In genomic region chr22:41401781-41402648, GRCh38 we compare ENCODE assay signal across 9 cellular contexts. TPM values are rescaled to one million over a fixed set of nuclear protein-coding genes. Genes with fewer than 3 reads are reported as not detected.
DNase-seq lines count a peak whose midpoint lies in the region; ATAC-seq and TF ChIP-seq lines count a peak whose summit lies in the region.
"Had no signal": no experiment of that assay in that cellular context is flagged by ENCODE, and none has a peak within 500 bp of the region (broad histone marks: within the 10 kb centered on the region; RNA-seq: fewer than 3 reads in every experiment).

No MANE protein-coding gene starts in this region.

- TSS peak; percentile 98 for BruUV-seq in A673 (replicated peaks; lab: Mats Ljungman, UMichigan)

- intact Hi-C loops in A673 (cut with micrococcal nuclease; ENCODE audit: unreplicated experiment) = loop anchor here (1.0 to 5.0 kb wide), 3 partner anchors 115 to 195 kb away; no protein-coding TSS in a partner anchor

- H3K4me1 ChIP-seq in A673 (ENCODE audit: insufficient read depth, low read length, poor library complexity, severe bottlenecking) = peaks cover 22% of the 10 kb centered on the region
- peaks cover 7 to 44% (median 31%) of the 10 kb centered on the region in 4 donors for H3K4me1 ChIP-seq in liver (ENCODE audit: control insufficient read depth in 4 of 4, insufficient read depth in 4 of 4, low read length in 3 of 4)

- H3K9ac ChIP-seq in liver (ENCODE audit: low read depth in 1 of 2, low read length in 2 of 2) = peak overlapping the region; percentile 13 to 29

- POLR2A ChIA-PET in A673 (lab: Charles Lee; ENCODE audit: low non-redundant PET) = interaction anchor here (0.6 kb wide), 1 partner anchor 67 kb away, joined by 4 read pairs; the partner anchor contains the start of genes ACO2 and PHF5A

- H3K27ac ChIP-seq in A673 (ENCODE audit: low read depth, low read length, poor library complexity, severe bottlenecking) = peak overlapping the region; percentile 94
- H3K27ac ChIP-seq in liver (ENCODE audit: low read depth in 1 of 2, low read length in 2 of 2) = peak overlapping the region; percentile 83 to 90

- peak; percentile 26 to 47 for TF ChIP-seq RAD21 in liver (IDR thresholded peaks at IDR 0.05)

- no peak for ATAC-seq in HG03457 (IDR thresholded peaks at IDR 0.05; ENCODE audit: unreplicated experiment)
- ATAC-seq in GM21576 (IDR thresholded peaks at IDR 0.05; ENCODE audit: unreplicated experiment) = no peak

- TF ChIP-seq CTCF in A673 (conservative IDR thresholded peaks at IDR 0.05; ENCODE audit: low read depth, low read length) = no peak
- no peak for TF ChIP-seq CTCF in cardiac fibroblast (IDR thresholded peaks at IDR 0.05; ENCODE audit: low read depth, low read length)
- no peak for TF ChIP-seq CTCF in liver (IDR thresholded peaks at IDR 0.05; ENCODE audit: low read depth, low read length, missing input control)

- H3K9me3 ChIP-seq in A673 (ENCODE audit: low read depth, low read length, poor library complexity, severe bottlenecking) = no peaks in the 10 kb centered on the region
- H3K9me3 ChIP-seq in MG63 = no peaks in the 10 kb centered on the region
- no peaks in the 10 kb centered on the region for H3K9me3 ChIP-seq in liver (ENCODE audit: control insufficient read depth in 4 of 4, low read length in 3 of 4)

- H3K4me3 ChIP-seq in A673 (ENCODE audit: low read depth, low read length, poor library complexity, severe bottlenecking) (no peak overlapping the region), MG63 (no peak overlapping the region), cardiac fibroblast (replicated peaks in 1 of 2; ENCODE audit: low read depth in 2 of 2, low read length in 2 of 2) (no peak overlapping the region), liver (ENCODE audit: low read depth in 1 of 3, low read length in 3 of 3) (no peak overlapping the region)

- H3K27me3 ChIP-seq in A673 (replicated peaks; ENCODE audit: insufficient read depth, low read depth, low read length, poor library complexity) = no peaks in the 10 kb centered on the region
- H3K27me3 ChIP-seq in MG63 = no peaks in the 10 kb centered on the region
- H3K27me3 ChIP-seq in liver (ENCODE audit: control insufficient read depth in 4 of 4, insufficient read depth in 4 of 4, low read length in 3 of 4) = no peaks in the 10 kb centered on the region

- in situ Hi-C loops in KBM-7 (cut with MboI; ENCODE audit: low pct_unique_long_range_greater_than_20kb, low sequenced_read_pairs) = loop anchor here (10.0 kb wide), 1 partner anchor 113 kb away; no protein-coding TSS in a partner anchor

- peak; percentile 94 for DNase-seq in A673 (ENCODE audit: low spot score)
- DNase-seq in MG63 = peak; percentile 70
- peak; percentile 38 to 88 for DNase-seq in cardiac fibroblast (ENCODE audit: low read depth in 2 of 2)
- no peak for DNase-seq in activated CD4-positive, CD25-positive, alpha-beta regulatory T cell treated with anti-CD3 and anti-CD28 coated beads, Interleukin-2, amount 50 U/mL, for 72 hours
- no peak for DNase-seq in KBM-7
- DNase-seq: DND-41 had no signal

- CTCF ChIA-PET in A673 (lab: Charles Lee) = interaction anchor here (0.5 to 1.5 kb wide), 4 partner anchors 115 to 525 kb away, joined by 4 to 6 read pairs (median 4); no protein-coding TSS in a partner anchor

- WGBS in liver = 27% methylated on average over 16 of the region's 16 CpGs

- H3K36me3 ChIP-seq in A673 (ENCODE audit: insufficient read depth, low read length, poor library complexity, severe bottlenecking) (peaks cover under 1% of the 10 kb centered on the region), MG63 (no peaks in the 10 kb centered on the region), liver (ENCODE audit: control insufficient read depth in 4 of 4, insufficient read depth in 3 of 4, low read depth in 1 of 4, low read length in 3 of 4) (peaks cover 0 to 2% (median 0%) of the 10 kb centered on the region in 4 donors)

TF ChIP-seq in liver, 16 proteins besides CTCF, POLR2A, EP300 and RAD21:
- no peak for TF ChIP-seq TAF1 (conservative IDR thresholded peaks at IDR 0.05)
- TF ChIP-seq MAX (IDR thresholded peaks at IDR 0.05) = no peak
- TF ChIP-seq HNF4A (conservative IDR thresholded peaks at IDR 0.05) = peak; percentile 60 to 79
- peak; percentile 37 for TF ChIP-seq NR2F2 (IDR thresholded peaks at IDR 0.05)
- no peak for TF ChIP-seq FOXA2 (IDR thresholded peaks at IDR 0.05)
- TF ChIP-seq, protein P1, sequence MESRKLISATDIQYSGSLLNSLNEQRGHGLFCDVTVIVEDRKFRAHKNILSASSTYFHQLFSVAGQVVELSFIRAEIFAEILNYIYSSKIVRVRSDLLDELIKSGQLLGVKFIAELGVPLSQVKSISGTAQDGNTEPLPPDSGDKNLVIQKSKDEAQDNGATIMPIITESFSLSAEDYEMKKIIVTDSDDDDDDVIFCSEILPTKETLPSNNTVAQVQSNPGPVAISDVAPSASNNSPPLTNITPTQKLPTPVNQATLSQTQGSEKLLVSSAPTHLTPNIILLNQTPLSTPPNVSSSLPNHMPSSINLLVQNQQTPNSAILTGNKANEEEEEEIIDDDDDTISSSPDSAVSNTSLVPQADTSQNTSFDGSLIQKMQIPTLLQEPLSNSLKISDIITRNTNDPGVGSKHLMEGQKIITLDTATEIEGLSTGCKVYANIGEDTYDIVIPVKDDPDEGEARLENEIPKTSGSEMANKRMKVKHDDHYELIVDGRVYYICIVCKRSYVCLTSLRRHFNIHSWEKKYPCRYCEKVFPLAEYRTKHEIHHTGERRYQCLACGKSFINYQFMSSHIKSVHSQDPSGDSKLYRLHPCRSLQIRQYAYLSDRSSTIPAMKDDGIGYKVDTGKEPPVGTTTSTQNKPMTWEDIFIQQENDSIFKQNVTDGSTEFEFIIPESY (IDR thresholded peaks at IDR 0.05) = no peak
- TF ChIP-seq YY1 (IDR thresholded peaks at IDR 0.05) = peak; percentile 73
- peak in 1 of 2 donors; percentile 59 for TF ChIP-seq JUND (IDR thresholded peaks at IDR 0.05)
- peak; percentile 60 for TF ChIP-seq SP1 (IDR thresholded peaks at IDR 0.05)
- TF ChIP-seq RXRA (IDR thresholded peaks at IDR 0.05) = peak; percentile 44 to 82
- TF ChIP-seq, protein P2, sequence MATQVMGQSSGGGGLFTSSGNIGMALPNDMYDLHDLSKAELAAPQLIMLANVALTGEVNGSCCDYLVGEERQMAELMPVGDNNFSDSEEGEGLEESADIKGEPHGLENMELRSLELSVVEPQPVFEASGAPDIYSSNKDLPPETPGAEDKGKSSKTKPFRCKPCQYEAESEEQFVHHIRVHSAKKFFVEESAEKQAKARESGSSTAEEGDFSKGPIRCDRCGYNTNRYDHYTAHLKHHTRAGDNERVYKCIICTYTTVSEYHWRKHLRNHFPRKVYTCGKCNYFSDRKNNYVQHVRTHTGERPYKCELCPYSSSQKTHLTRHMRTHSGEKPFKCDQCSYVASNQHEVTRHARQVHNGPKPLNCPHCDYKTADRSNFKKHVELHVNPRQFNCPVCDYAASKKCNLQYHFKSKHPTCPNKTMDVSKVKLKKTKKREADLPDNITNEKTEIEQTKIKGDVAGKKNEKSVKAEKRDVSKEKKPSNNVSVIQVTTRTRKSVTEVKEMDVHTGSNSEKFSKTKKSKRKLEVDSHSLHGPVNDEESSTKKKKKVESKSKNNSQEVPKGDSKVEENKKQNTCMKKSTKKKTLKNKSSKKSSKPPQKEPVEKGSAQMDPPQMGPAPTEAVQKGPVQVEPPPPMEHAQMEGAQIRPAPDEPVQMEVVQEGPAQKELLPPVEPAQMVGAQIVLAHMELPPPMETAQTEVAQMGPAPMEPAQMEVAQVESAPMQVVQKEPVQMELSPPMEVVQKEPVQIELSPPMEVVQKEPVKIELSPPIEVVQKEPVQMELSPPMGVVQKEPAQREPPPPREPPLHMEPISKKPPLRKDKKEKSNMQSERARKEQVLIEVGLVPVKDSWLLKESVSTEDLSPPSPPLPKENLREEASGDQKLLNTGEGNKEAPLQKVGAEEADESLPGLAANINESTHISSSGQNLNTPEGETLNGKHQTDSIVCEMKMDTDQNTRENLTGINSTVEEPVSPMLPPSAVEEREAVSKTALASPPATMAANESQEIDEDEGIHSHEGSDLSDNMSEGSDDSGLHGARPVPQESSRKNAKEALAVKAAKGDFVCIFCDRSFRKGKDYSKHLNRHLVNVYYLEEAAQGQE (IDR thresholded peaks at IDR 0.05) = peak; percentile 72
- TF ChIP-seq GABPA (IDR thresholded peaks at IDR 0.05 in 1 of 2, conservative IDR thresholded peaks at IDR 0.05 in 1 of 2) = no peak

RNA-seq across cellular contexts. Expression of gene TEF, which starts 20.3 kb away (rescaled TPM):
- 3.9 and 8.0 TPM in 2 replicates for total RNA-seq in A673 (2021)
- 6.1 and 6.4 TPM in 2 replicates for total RNA-seq in MG63 (2014; rRNA removed; shearing (Covaris generic); ENCODE audit: low replicate concordance)
- total RNA-seq in liver = 10 to 100 TPM in 1 of 2 donors, 1 to 10 TPM in 1; 8.8 to 16.2 TPM
- 10 to 100 TPM in 1 of 2 donors, 1 to 10 TPM in 1; 5.7 to 11.6 TPM for polyA plus RNA-seq in liver

RNA-seq across cellular contexts. Expression of gene TOB2, which starts 44.6 kb away (rescaled TPM):
- total RNA-seq in A673 (2021) (48.1 and 53.8 TPM in 2 replicates), liver (10 to 100 TPM; 11.6 to 17.1 TPM)
- 26.2 and 36.0 TPM in 2 replicates for total RNA-seq in MG63 (2014; rRNA removed; shearing (Covaris generic); ENCODE audit: low replicate concordance)
- polyA plus RNA-seq in liver = 10 to 100 TPM in 1 of 2 donors, 1 to 10 TPM in 1; 9.8 to 12.9 TPM

Comparison
In these comparisons a context has a peak if more than half of its experiments do, and no peak if none do; other contexts are left out.
1. DNase-seq: peak in A673 (single experiment), MG63 (single experiment) and cardiac fibroblast (2 of 2); none in activated CD4-positive, CD25-positive, alpha-beta regulatory T cell treated with anti-CD3 and anti-CD28 coated beads, Interleukin-2, amount 50 U/mL, for 72 hours (single experiment) and KBM-7 (single experiment).